In genomic region chr5:56838409-56839039, GRCh38 we compare ENCODE assay signal across 8 cellular contexts. TPM values are rescaled to one million over a fixed set of nuclear protein-coding genes. Genes with fewer than 3 reads are reported as not detected.
A peak's percentile ranks its signal among the peaks of the same experiment; 100 is the strongest.
DNase-seq lines count a peak whose midpoint lies in the region; ATAC-seq, FAIRE-seq and TF ChIP-seq lines count a peak whose summit lies in the region.

No MANE protein-coding gene starts in this region.

- no peak overlapping the region for H3K4ac ChIP-seq in mesendoderm (ENCODE audit: low read depth, low read length)

- no peak overlapping the region for H4K5ac ChIP-seq in mesendoderm (ENCODE audit: low read length)

- TF ChIP-seq CTCF in Peyer's patch (IDR thresholded peaks at IDR 0.05): peak in 5 of 6 experiments; percentile 30 to 92 (median 76)

- H3K27me3 ChIP-seq in Peyer's patch (no peaks in the 10 kb centered on the region), mesendoderm (ENCODE audit: insufficient read depth, low read length, poor library complexity) (no peaks in the 10 kb centered on the region), aorta (ENCODE audit: control insufficient read depth in 1 of 2, insufficient read depth in 2 of 2, low read length in 1 of 2) (no peaks in the 10 kb centered on the region)

- H3K4me3 Mint-ChIP-seq in dendritic cell treated with granulocyte-macrophage colony-stimulating factor and Interleukin-4, amounts not matched to agents 40 ng/mL and 50 ng/mL, for 4 days: no peak overlapping the region

- H3K4me2 ChIP-seq in mesendoderm (ENCODE audit: low read length): no peak overlapping the region

- H3K18ac ChIP-seq in mesendoderm (ENCODE audit: low read length): no peak overlapping the region

- intact Hi-C loops in dendritic cell treated with granulocyte-macrophage colony-stimulating factor and Interleukin-4, amounts not matched to agents 40 ng/mL and 50 ng/mL, for 4 days (cut with micrococcal nuclease): loop anchor here (1.0 to 5.0 kb wide), 2 partner anchors 361 to 568 kb away; no protein-coding TSS in a partner anchor
- intact Hi-C loops in aorta (cut with DNase I): loop anchor here in 1 of 2 donors (2.0 to 5.0 kb wide), 2 partner anchors 356 to 568 kb away; no protein-coding TSS in a partner anchor

- no peak overlapping the region for H3K9ac ChIP-seq in mesendoderm (ENCODE audit: low read length)

- H2BK120ac ChIP-seq in mesendoderm (ENCODE audit: low read depth, low read length): no peak overlapping the region

- peak; percentile 97 for FAIRE-seq in A204.1 (lab: Jason Lieb, UNC)

- peaks cover 59% of the 10 kb centered on the region for H3K79me2 ChIP-seq in mesendoderm (ENCODE audit: control insufficient read depth, insufficient read depth, low read length)

- H3K27me3 Mint-ChIP-seq in dendritic cell treated with granulocyte-macrophage colony-stimulating factor and Interleukin-4, amounts not matched to agents 40 ng/mL and 50 ng/mL, for 4 days: no peaks in the 10 kb centered on the region

- H3K27ac ChIP-seq in Peyer's patch (peak overlapping the region; percentile 29 to 62 (median 34)), mesendoderm (ENCODE audit: low read depth, low read length) (no peak overlapping the region), aorta (ENCODE audit: low read depth in 1 of 2, low read length in 2 of 2) (no peak overlapping the region)

- no peak for TF ChIP-seq POLR2A in Peyer's patch (IDR thresholded peaks at IDR 0.05)

- H2BK15ac ChIP-seq in mesendoderm (replicated peaks; ENCODE audit: low read depth): no peak overlapping the region

- no peaks in the 10 kb centered on the region for H3K9me3 Mint-ChIP-seq in dendritic cell treated with granulocyte-macrophage colony-stimulating factor and Interleukin-4, amounts not matched to agents 40 ng/mL and 50 ng/mL, for 4 days

- ATAC-seq in HG03175 (IDR thresholded peaks at IDR 0.05; ENCODE audit: unreplicated experiment): peak; percentile 71
- peak; percentile 69 for ATAC-seq in aorta (ENCODE audit: low FRiP score)

- H2AK5ac ChIP-seq in mesendoderm (ENCODE audit: low read length): no peak overlapping the region

- H3K36me3 Mint-ChIP-seq in dendritic cell treated with granulocyte-macrophage colony-stimulating factor and Interleukin-4, amounts not matched to agents 40 ng/mL and 50 ng/mL, for 4 days (ENCODE audit: low read depth): peaks cover 19% of the 10 kb centered on the region

- H3K4me1 Mint-ChIP-seq in dendritic cell treated with granulocyte-macrophage colony-stimulating factor and Interleukin-4, amounts not matched to agents 40 ng/mL and 50 ng/mL, for 4 days (ENCODE audit: low read depth): peaks cover 81% of the 10 kb centered on the region

- H3K4me3 ChIP-seq in Peyer's patch (no peak overlapping the region), mesendoderm (ENCODE audit: low read length) (no peak overlapping the region), aorta (ENCODE audit: low read length in 2 of 2) (no peak overlapping the region)

- DNase-seq in ELR (ENCODE audit: low read depth): peak; percentile 72
- DNase-seq in Peyer's patch: no peak
- peak; percentile 63 for DNase-seq in mesendoderm
- DNase-seq in aorta: no peak
- no peak for DNase-seq in stimulated activated CD4-positive, alpha-beta T cell treated with anti-CD3 and anti-CD28 coated beads, Interleukin-15, amount 100 ng/mL, for 24 hours

- H2BK5ac ChIP-seq in mesendoderm (ENCODE audit: low read length): no peak overlapping the region

- no peak overlapping the region for H3K56ac ChIP-seq in mesendoderm (ENCODE audit: low read length)

- no peaks in the 10 kb centered on the region for H3K9me3 ChIP-seq in Peyer's patch
- H3K9me3 ChIP-seq in aorta (ENCODE audit: control insufficient read depth, low read length): no peaks in the 10 kb centered on the region

- H3K23ac ChIP-seq in mesendoderm (ENCODE audit: low read length): no peak overlapping the region

- no peak overlapping the region for H4K8ac ChIP-seq in mesendoderm (ENCODE audit: low read depth, low read length)

- H3K79me1 ChIP-seq in mesendoderm (ENCODE audit: low read length): peaks cover 9% of the 10 kb centered on the region

- H3K4me1 ChIP-seq in Peyer's patch: peaks cover 0 to 21% (median 7%) of the 10 kb centered on the region in 4 donors
- no peaks in the 10 kb centered on the region for H3K4me1 ChIP-seq in mesendoderm (ENCODE audit: control insufficient read depth, low read depth, low read length)
- H3K4me1 ChIP-seq in aorta (ENCODE audit: control insufficient read depth in 1 of 2, insufficient read depth in 2 of 2, low read length in 2 of 2): peaks cover 0 to 2% of the 10 kb centered on the region in 2 donors

- WGBS in mesendoderm (ENCODE audit: extremely low coverage, insufficient coverage, low lambda C conversion rate): no CpG with 5 or more reads among the region's 4 CpGs
- 22 to 25% methylated on average over 4 of the region's 4 CpGs for WGBS in aorta, 2 donors

- no peaks in the 10 kb centered on the region for H3K36me3 ChIP-seq in Peyer's patch
- no peaks in the 10 kb centered on the region for H3K36me3 ChIP-seq in mesendoderm (ENCODE audit: control insufficient read depth, insufficient read depth, low read length)
- no peaks in the 10 kb centered on the region for H3K36me3 ChIP-seq in aorta (ENCODE audit: control insufficient read depth in 1 of 2, insufficient read depth in 2 of 2, low read length in 1 of 2)

- peak overlapping the region; percentile 74 for H3K27ac Mint-ChIP-seq in dendritic cell treated with granulocyte-macrophage colony-stimulating factor and Interleukin-4, amounts not matched to agents 40 ng/mL and 50 ng/mL, for 4 days

RNA-seq across cellular contexts. Expression of gene MAP3K1, which starts 23.2 kb away (rescaled TPM):
- 10 to 100 TPM; 12.8 to 55.3 (median 17.4) TPM for total RNA-seq in Peyer's patch
- polyA plus RNA-seq in mesendoderm (2013, experiment 1 of 2): 9.7 TPM
- 9.6 TPM for polyA plus RNA-seq in mesendoderm (2013, experiment 2 of 2)
- total RNA-seq in aorta: 10 to 100 TPM; 11.2 to 26.3 TPM
- polyA plus RNA-seq in aorta: 1 to 10 TPM; 1.8 to 3.2 TPM

Comparison
In these comparisons a context has a peak if more than half of its experiments do, and no peak if none do; other contexts are left out.
1. DNase-seq: peak in ELR (single experiment) and mesendoderm (single experiment); none in Peyer's patch (0 of 3), aorta (0 of 2) and stimulated activated CD4-positive, alpha-beta T cell treated with anti-CD3 and anti-CD28 coated beads, Interleukin-15, amount 100 ng/mL, for 24 hours (single experiment).
2. H3K27ac ChIP-seq: peak in Peyer's patch (4 of 4); none in mesendoderm (single experiment) and aorta (0 of 2).